ENCODE assay signal across 8 cellular contexts in the genomic region with DNA sequence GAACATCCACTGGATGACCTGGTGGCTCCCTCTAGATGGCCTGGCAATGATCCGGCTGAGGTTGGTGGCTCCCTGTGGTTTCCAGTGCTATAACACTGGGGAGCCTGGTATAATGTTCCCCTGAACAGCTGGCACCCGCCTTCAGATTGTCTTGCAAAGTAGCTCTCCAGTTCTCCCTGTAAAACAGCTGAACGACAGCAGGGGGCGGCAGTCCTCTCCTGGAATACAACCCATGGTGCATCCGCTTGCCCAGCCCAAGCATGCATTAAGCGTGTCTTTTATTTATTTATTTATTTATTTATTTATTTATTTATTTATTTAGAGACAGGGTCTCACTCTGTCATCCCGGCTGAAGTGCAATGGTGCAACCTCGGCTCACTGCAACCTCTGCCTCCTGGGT.
DNase-seq lines count a peak whose midpoint lies in the region; FAIRE-seq and TF ChIP-seq lines count a peak whose summit lies in the region.

No MANE protein-coding gene starts in this region.

- H3K9ac ChIP-seq in kidney (ENCODE audit: low read length in 2 of 2) = no peak overlapping the region

- no peak overlapping the region for H3K4me3 ChIP-seq in kidney (ENCODE audit: low read length in 2 of 2)

- TF ChIP-seq CTCF in GM13977 (IDR thresholded peaks at IDR 0.05; ENCODE audit: extremely low read depth, insufficient read depth, missing control alignments) (peak; percentile 40), kidney (IDR thresholded peaks at IDR 0.05; ENCODE audit: borderline replicate concordance, extremely low read depth, insufficient read depth) (peak; percentile 18)

- DNase-seq in CMK (ENCODE audit: low read depth) (peak; percentile 26), GM13977 (ENCODE audit: low spot score) (no peak), SW480 (ENCODE audit: low spot score) (peak; percentile 51), kidney (no peak), SHP77 treated with DMSO at 0.1 percent for 48 hours (lab: John Stamatoyannopoulos, UW) (no peak), NCI-H1417 treated with DMSO at 0.1 percent for 48 hours (lab: John Stamatoyannopoulos, UW) (no peak), superior temporal gyrus (ENCODE audit: extremely low spot score) (no peak), NOMO-1 (lab: John Stamatoyannopoulos, UW; ENCODE audit: unreplicated experiment in 2 of 2) (no peak)

- in situ Hi-C loops in GM13977 (cut with MboI; ENCODE audit: low pct_unique_long_range_greater_than_20kb, low sequenced_read_pairs, unreplicated experiment) = no loop called here

- no peaks in the 10 kb centered on the region for H3K4me1 ChIP-seq in kidney (ENCODE audit: control insufficient read depth in 1 of 2, insufficient read depth in 1 of 2, low read depth in 1 of 2, low read length in 2 of 2)

- H3K9me3 ChIP-seq in kidney (ENCODE audit: control insufficient read depth in 1 of 2, low read length in 2 of 2) = no peaks in the 10 kb centered on the region

- H3K36me3 ChIP-seq in kidney (ENCODE audit: control insufficient read depth in 1 of 2, insufficient read depth in 2 of 2, low read length in 2 of 2) = no peaks in the 10 kb centered on the region

- FAIRE-seq in kidney (lab: Jason Lieb, UNC) = no peak

- intact Hi-C loops in kidney (cut with DNase I) = no loop called here

- H3K27ac ChIP-seq in kidney (ENCODE audit: low read depth in 2 of 2, low read length in 2 of 2) = no peak overlapping the region

Comparison
In these comparisons a context has a peak if more than half of its experiments do, and no peak if none do; other contexts are left out.
1. DNase-seq: peak in CMK (single experiment) and SW480 (single experiment); none in GM13977 (single experiment), kidney (single experiment), SHP77 treated with DMSO at 0.1 percent for 48 hours (single experiment), NCI-H1417 treated with DMSO at 0.1 percent for 48 hours (single experiment), superior temporal gyrus (single experiment) and NOMO-1 (0 of 2).